Comparison of ENCODE assay signal across 1 cellular context in genomic region chr9:127567898-127568617, GRCh38.
TF ChIP-seq lines count a peak whose summit lies in the region.

No MANE protein-coding gene starts in this region.

TF ChIP-seq in K562, 482 proteins besides CTCF, POLR2A, EP300 and RAD21 (continued from another document):
- TF ChIP-seq MNT (conservative IDR thresholded peaks at IDR 0.05) (peak; percentile 94 to 95), YY1 (IDR thresholded peaks at IDR 0.05; ENCODE audit: borderline replicate concordance in 1 of 3, control insufficient read depth in 1 of 3, extremely low read depth in 1 of 3, insufficient read depth in 3 of 3, insufficient read length in 1 of 3, insufficient replicate concordance in 2 of 3, low read depth in 1 of 3, low read length in 2 of 3) (no peak), ZNF79 (CRISPR knock-in tag; IDR thresholded peaks at IDR 0.05; ENCODE audit: low read depth) (no peak), THAP7 (CRISPR knock-in tag; IDR thresholded peaks at IDR 0.05) (no peak), L3MBTL2 (IDR thresholded peaks at IDR 0.05) (no peak)
TF ChIP-seq in K562: peak in this region for 22.
